In the genomic region with DNA sequence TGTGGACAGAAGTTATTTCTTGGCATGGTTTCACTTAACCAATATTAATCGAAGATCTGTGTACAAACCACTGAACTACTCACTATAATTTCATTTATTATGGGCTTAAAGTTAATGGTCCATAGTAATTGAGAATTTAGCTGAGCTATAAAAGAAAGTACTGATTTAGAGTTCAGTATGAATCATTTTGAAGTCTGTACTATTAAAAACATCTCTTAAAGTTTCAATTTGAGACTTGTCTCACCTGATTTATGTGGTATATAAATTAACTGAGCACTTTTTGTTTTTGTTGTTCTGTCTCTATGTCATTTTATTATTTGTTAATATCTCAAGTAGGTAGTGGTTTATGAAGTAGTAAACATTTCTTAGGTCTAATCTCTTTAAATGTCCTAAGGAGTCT, we compare ENCODE assay signal across 26 cellular contexts. TPM values are rescaled to one million over a fixed set of nuclear protein-coding genes. Genes with fewer than 3 reads are reported as not detected.
"Had no signal": no experiment of that assay in that cellular context is flagged by ENCODE, and none has a peak within 500 bp of the region (broad histone marks: within the 10 kb centered on the region; RNA-seq: fewer than 3 reads in every experiment).

No MANE protein-coding gene starts in this region.

- H3K9me3 ChIP-seq: esophagus muscularis mucosa, gastrocnemius medialis, heart right ventricle, left lung, lower lobe of right lung, mucosa of descending colon had no signal

- H3K4me1 ChIP-seq: esophagus muscularis mucosa, foreskin keratinocyte, heart right ventricle, left lung, lower lobe of right lung had no signal

- H3K36me3 ChIP-seq: gastrocnemius medialis had no signal

- H3K4me3 Mint-ChIP-seq: mesothelial cell of epicardium, naive B cell had no signal

- H3K9me3 Mint-ChIP-seq: mesothelial cell of epicardium, naive B cell had no signal

- H3K27ac Mint-ChIP-seq: mesothelial cell of epicardium, naive B cell had no signal

- FAIRE-seq: colon, endothelial cell of umbilical vein had no signal

- H3K4me1 Mint-ChIP-seq: mesothelial cell of epicardium had no signal

- H3K4me3 ChIP-seq: coronary artery, dorsolateral prefrontal cortex, esophagus muscularis mucosa, gastrocnemius medialis, heart right ventricle, left lung, lower lobe of right lung, mucosa of descending colon had no signal

- DNase-seq: dermis blood vessel endothelial cell; dorsolateral prefrontal cortex; effector CD4-positive, alpha-beta T cell; effector memory CD4-positive, alpha-beta T cell; foreskin keratinocyte; gastrocnemius medialis; glutamatergic neuron; head of caudate nucleus; heart right ventricle; hippocampal formation; islet precursor cell; kidney; kidney glomerular epithelial cell; left cardiac atrium; left lung; left ventricle myocardium superior; lower lobe of right lung; mesenchymal stem cell; mucosa of descending colon; naive B cell had no signal

- ATAC-seq: foreskin keratinocyte, gastrocnemius medialis, heart right ventricle, left cardiac atrium, left lung, left ventricle myocardium superior, lower lobe of right lung, mucosa of descending colon had no signal

- H3K27ac ChIP-seq: coronary artery, dorsolateral prefrontal cortex, esophagus muscularis mucosa, foreskin keratinocyte, gastrocnemius medialis, heart right ventricle, left lung, lower lobe of right lung had no signal

- H3K27me3 ChIP-seq: dorsolateral prefrontal cortex, esophagus muscularis mucosa, foreskin keratinocyte, gastrocnemius medialis, heart right ventricle, left lung had no signal

RNA-seq across cellular contexts. Expression of gene FAM162B, which starts 59.6 kb away (rescaled TPM):
- total RNA-seq: endothelial cell of umbilical vein, foreskin keratinocyte, myocyte had no signal
- polyA plus RNA-seq: foreskin keratinocyte had no signal
